In genomic region chr5:126799780-126800179, GRCh38 we compare ENCODE assay signal across 26 cellular contexts. TPM values are rescaled to one million over a fixed set of nuclear protein-coding genes. Genes with fewer than 3 reads are reported as not detected.
DNase-seq lines count a peak whose midpoint lies in the region; ATAC-seq and TF ChIP-seq lines count a peak whose summit lies in the region.
"Had no signal": no experiment of that assay in that cellular context is flagged by ENCODE, and none has a peak within 500 bp of the region (broad histone marks: within the 10 kb centered on the region; RNA-seq: fewer than 3 reads in every experiment).

No MANE protein-coding gene starts in this region.

- ATAC-seq in HG03045 (IDR thresholded peaks at IDR 0.05; ENCODE audit: unreplicated experiment): no peak
- ATAC-seq: gastrocnemius medialis, K562, left lobe of liver, right lobe of liver had no signal

- TF ChIP-seq CTCF in HFFc6 (IDR thresholded peaks at IDR 0.05) (no peak), osteocyte (IDR thresholded peaks at IDR 0.05) (no peak)

- DNase-seq in activated naive CD4-positive, alpha-beta T cell treated with anti-CD3 and anti-CD28 coated beads, Interleukin-2, amount 10 ng/mL, durations not matched to agents 7 days and 5 days: no peak
- no peak for DNase-seq in activated naive CD4-positive, alpha-beta T cell treated with anti-CD3 and anti-CD28 coated beads, Interleukin-2, amount 50 U/mL, for 16 hours
- DNase-seq in HFFc6 (no peak), osteocyte (ENCODE audit: extremely low spot score, unreplicated experiment) (no peak), NCI-H510A treated with DMSO at 0.1 percent for 48 hours (lab: John Stamatoyannopoulos, UW) (no peak), LoVo (ENCODE audit: low spot score) (no peak)
- DNase-seq in activated T-helper 1 cell treated with anti-CD3 and anti-CD28 coated beads, Interleukin-12 subunit alpha, Interleukin-12 subunit beta, Interleukin-2, Interleukin-4 antibody, amounts not matched to agents 30 ng/mL and 10 ng/mL and 1 ng/mL, durations not matched to agents 14 hours and 24 hours and 36 hours (ENCODE audit: low spot score): no peak
- DNase-seq: activated CD8-positive, alpha-beta memory T cell treated with anti-CD3 and anti-CD28 coated beads for 24 hours; activated T-cell treated with anti-CD3 and anti-CD28 coated beads, Interleukin-2, amount 50 U/mL, for 48 hours; caudate nucleus; esophagus squamous epithelium; gastrocnemius medialis; GM23248; hippocampal formation; NCI-H1436 treated with DMSO at 0.1 percent for 48 hours; NCI-H2171; NCI-H524 treated with DMSO at 0.1 percent for 48 hours; posterior cingulate gyrus; right lobe of liver; stimulated activated naive CD4-positive, alpha-beta T cell treated with Interleukin-2 at 50 U/mL for 16 hours; T1000; thyroid gland had no signal

- H3K9me3 Mint-ChIP-seq in activated naive CD4-positive, alpha-beta T cell treated with anti-CD3 and anti-CD28 coated beads, Interleukin-2, amount 10 ng/mL, durations not matched to agents 7 days and 5 days: no peaks in the 10 kb centered on the region
- H3K9me3 Mint-ChIP-seq in HFFc6: no peaks in the 10 kb centered on the region
- no peaks in the 10 kb centered on the region for H3K9me3 Mint-ChIP-seq in activated T-helper 1 cell treated with anti-CD3 and anti-CD28 coated beads, Interleukin-12 subunit alpha, Interleukin-12 subunit beta, Interleukin-2, Interleukin-4 antibody, amounts not matched to agents 30 ng/mL and 10 ng/mL and 1 ng/mL, durations not matched to agents 14 hours and 24 hours and 36 hours
- no peaks in the 10 kb centered on the region for H3K9me3 Mint-ChIP-seq in osteocyte (ENCODE audit: unreplicated experiment)
- H3K9me3 Mint-ChIP-seq: activated naive CD4-positive, alpha-beta T cell treated with anti-CD3 and anti-CD28 coated beads, Interleukin-2, amount 50 U/mL, for 72 hours had no signal

- H3K27ac Mint-ChIP-seq in activated naive CD4-positive, alpha-beta T cell treated with anti-CD3 and anti-CD28 coated beads, Interleukin-2, amount 10 ng/mL, durations not matched to agents 7 days and 5 days: peak overlapping the region; percentile 75
- H3K27ac Mint-ChIP-seq in HFFc6 (peak overlapping the region; percentile 26; the same call in 1 of the 2 replicates), osteocyte (ENCODE audit: unreplicated experiment) (peak overlapping the region; percentile 16)
- H3K27ac Mint-ChIP-seq in activated T-helper 1 cell treated with anti-CD3 and anti-CD28 coated beads, Interleukin-12 subunit alpha, Interleukin-12 subunit beta, Interleukin-2, Interleukin-4 antibody, amounts not matched to agents 30 ng/mL and 10 ng/mL and 1 ng/mL, durations not matched to agents 14 hours and 24 hours and 36 hours: peak overlapping the region; percentile 19

- CTCF ChIA-PET in activated naive CD4-positive, alpha-beta T cell treated with anti-CD3 and anti-CD28 coated beads, Interleukin-2, amount 10 ng/mL, durations not matched to agents 7 days and 5 days (lab: Charles Lee): interaction anchor here (1.7 to 6.9 kb wide), 2 partner anchors 13 to 123 kb away, joined by 4 to 74 read pairs; no protein-coding TSS in a partner anchor

- H3K4me1 Mint-ChIP-seq in activated naive CD4-positive, alpha-beta T cell treated with anti-CD3 and anti-CD28 coated beads, Interleukin-2, amount 10 ng/mL, durations not matched to agents 7 days and 5 days: peaks cover 52% of the 10 kb centered on the region
- peaks cover 54% of the 10 kb centered on the region for H3K4me1 Mint-ChIP-seq in HFFc6 (ENCODE audit: low read depth)
- peaks cover 47% of the 10 kb centered on the region for H3K4me1 Mint-ChIP-seq in activated T-helper 1 cell treated with anti-CD3 and anti-CD28 coated beads, Interleukin-12 subunit alpha, Interleukin-12 subunit beta, Interleukin-2, Interleukin-4 antibody, amounts not matched to agents 30 ng/mL and 10 ng/mL and 1 ng/mL, durations not matched to agents 14 hours and 24 hours and 36 hours (ENCODE audit: low read depth)
- H3K4me1 Mint-ChIP-seq in osteocyte (ENCODE audit: unreplicated experiment): peaks cover 27% of the 10 kb centered on the region

- intact Hi-C loops in activated T-helper 1 cell treated with anti-CD3 and anti-CD28 coated beads, Interleukin-12 subunit alpha, Interleukin-12 subunit beta, Interleukin-2, Interleukin-4 antibody, amounts not matched to agents 30 ng/mL and 10 ng/mL and 1 ng/mL, durations not matched to agents 14 hours and 24 hours and 36 hours (cut with micrococcal nuclease): no loop called here

- H3K4me3 Mint-ChIP-seq in activated naive CD4-positive, alpha-beta T cell treated with anti-CD3 and anti-CD28 coated beads, Interleukin-2, amount 10 ng/mL, durations not matched to agents 7 days and 5 days: no peak overlapping the region
- H3K4me3 Mint-ChIP-seq in HFFc6 (no peak overlapping the region), osteocyte (ENCODE audit: unreplicated experiment) (no peak overlapping the region)
- H3K4me3 Mint-ChIP-seq in activated T-helper 1 cell treated with anti-CD3 and anti-CD28 coated beads, Interleukin-12 subunit alpha, Interleukin-12 subunit beta, Interleukin-2, Interleukin-4 antibody, amounts not matched to agents 30 ng/mL and 10 ng/mL and 1 ng/mL, durations not matched to agents 14 hours and 24 hours and 36 hours: no peak overlapping the region

- peaks cover 28% of the 10 kb centered on the region for H3K36me3 Mint-ChIP-seq in activated naive CD4-positive, alpha-beta T cell treated with anti-CD3 and anti-CD28 coated beads, Interleukin-2, amount 10 ng/mL, durations not matched to agents 7 days and 5 days
- H3K36me3 Mint-ChIP-seq in HFFc6 (ENCODE audit: low read depth): peaks cover 9% of the 10 kb centered on the region; the same call in 1 of the 2 replicates
- peaks cover 4% of the 10 kb centered on the region for H3K36me3 Mint-ChIP-seq in activated T-helper 1 cell treated with anti-CD3 and anti-CD28 coated beads, Interleukin-12 subunit alpha, Interleukin-12 subunit beta, Interleukin-2, Interleukin-4 antibody, amounts not matched to agents 30 ng/mL and 10 ng/mL and 1 ng/mL, durations not matched to agents 14 hours and 24 hours and 36 hours (ENCODE audit: low read depth)
- H3K36me3 Mint-ChIP-seq in osteocyte (ENCODE audit: unreplicated experiment): no peaks in the 10 kb centered on the region

- H3K27me3 Mint-ChIP-seq in activated naive CD4-positive, alpha-beta T cell treated with anti-CD3 and anti-CD28 coated beads, Interleukin-2, amount 10 ng/mL, durations not matched to agents 7 days and 5 days: no peaks in the 10 kb centered on the region
- H3K27me3 Mint-ChIP-seq in HFFc6 (ENCODE audit: insufficient read depth) (peaks cover 2% of the 10 kb centered on the region; the same call in 1 of the 2 replicates), osteocyte (ENCODE audit: unreplicated experiment) (no peaks in the 10 kb centered on the region)
- no peaks in the 10 kb centered on the region for H3K27me3 Mint-ChIP-seq in activated T-helper 1 cell treated with anti-CD3 and anti-CD28 coated beads, Interleukin-12 subunit alpha, Interleukin-12 subunit beta, Interleukin-2, Interleukin-4 antibody, amounts not matched to agents 30 ng/mL and 10 ng/mL and 1 ng/mL, durations not matched to agents 14 hours and 24 hours and 36 hours (ENCODE audit: insufficient read depth)

RNA-seq across cellular contexts. Expression of gene LMNB1, which starts 22.8 kb away (rescaled TPM):
- total RNA-seq in HFFc6 (2021; fragmentation: NEBNext Ultra II Directional; extraction: Animal tissue kit (Norgen Biotek cat#: 25700)): 10 to 100 TPM; 26.2 to 55.4 (median 51.0) TPM
- total RNA-seq in activated T-helper 1 cell treated with anti-CD3 and anti-CD28 coated beads, Interleukin-12 subunit alpha, Interleukin-12 subunit beta, Interleukin-2, Interleukin-4 antibody, amounts not matched to agents 30 ng/mL and 10 ng/mL and 1 ng/mL, durations not matched to agents 14 hours and 24 hours and 36 hours: 200 and 209 TPM in 2 replicates
- total RNA-seq in osteocyte: 20.6 and 22.3 TPM in 2 replicates

Comparison
In these comparisons a context has a peak if more than half of its experiments do, and no peak if none do; other contexts are left out.
1. H3K27ac Mint-ChIP-seq: peak in every context shown above with its lines; median percentile 75 in activated naive CD4-positive, alpha-beta T cell treated with anti-CD3 and anti-CD28 coated beads, Interleukin-2, amount 10 ng/mL, durations not matched to agents 7 days and 5 days; 26 in HFFc6; 19 in activated T-helper 1 cell treated with anti-CD3 and anti-CD28 coated beads, Interleukin-12 subunit alpha, Interleukin-12 subunit beta, Interleukin-2, Interleukin-4 antibody, amounts not matched to agents 30 ng/mL and 10 ng/mL and 1 ng/mL, durations not matched to agents 14 hours and 24 hours and 36 hours; 16 in osteocyte.